Comparison of ENCODE assay signal across 1 cellular context in the genomic region with DNA sequence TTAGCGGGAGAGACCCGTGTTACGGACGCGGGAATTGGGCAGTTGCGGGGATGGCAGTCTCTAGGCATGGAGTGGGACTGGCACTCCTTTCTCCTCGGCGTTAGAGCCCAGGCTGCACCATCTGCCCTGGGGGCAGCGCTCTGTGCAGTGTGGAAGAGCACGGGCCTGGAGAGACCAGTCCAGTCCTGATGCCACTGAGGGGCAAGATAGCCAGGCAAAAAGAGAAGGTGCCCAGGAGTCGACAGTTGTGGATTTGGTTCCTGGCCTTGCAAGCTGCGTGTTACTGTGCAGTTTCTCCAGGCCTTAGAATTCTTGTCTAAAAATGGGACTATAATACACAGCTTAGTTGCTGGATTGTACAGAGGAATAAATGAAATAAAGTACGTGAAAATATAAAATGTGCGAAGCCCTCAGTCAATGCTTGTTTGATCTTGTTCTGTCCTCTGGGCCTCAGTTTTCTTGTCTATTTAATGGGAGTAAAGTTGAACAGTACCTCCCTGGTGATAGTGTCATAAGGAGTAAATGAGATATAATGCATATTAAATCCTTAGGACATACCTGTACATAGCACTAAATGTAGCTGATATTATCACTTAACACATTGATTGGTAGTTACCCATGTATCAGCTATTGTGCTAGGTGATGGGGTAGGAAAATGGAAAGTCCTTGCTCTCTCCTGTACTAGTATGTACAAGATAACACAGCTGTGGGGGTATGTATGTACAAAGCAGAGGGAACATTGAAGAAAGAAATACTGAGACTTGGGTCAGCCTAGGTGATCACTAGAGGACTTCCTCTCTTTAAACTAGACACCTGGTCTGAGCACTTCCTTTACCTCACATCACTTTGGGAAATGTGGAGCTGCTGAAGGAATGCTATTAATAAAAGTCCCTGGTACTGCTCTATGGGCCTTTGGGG.
TF ChIP-seq lines count a peak whose summit lies in the region.

No MANE protein-coding gene starts in this region.

TF ChIP-seq in HCT116, 20 proteins besides CTCF, POLR2A, EP300 and RAD21:
- TF ChIP-seq ZFX (IDR thresholded peaks at IDR 0.05) = no peak
- TF ChIP-seq POLR2AphosphoS5 (IDR thresholded peaks at IDR 0.05; ENCODE audit: low read depth, low read length) = no peak
- no peak for TF ChIP-seq JUND (IDR thresholded peaks at IDR 0.05)
- TF ChIP-seq, protein P1, sequence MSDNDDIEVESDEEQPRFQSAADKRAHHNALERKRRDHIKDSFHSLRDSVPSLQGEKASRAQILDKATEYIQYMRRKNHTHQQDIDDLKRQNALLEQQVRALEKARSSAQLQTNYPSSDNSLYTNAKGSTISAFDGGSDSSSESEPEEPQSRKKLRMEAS (IDR thresholded peaks at IDR 0.05) = no peak
- TF ChIP-seq, protein P2, sequence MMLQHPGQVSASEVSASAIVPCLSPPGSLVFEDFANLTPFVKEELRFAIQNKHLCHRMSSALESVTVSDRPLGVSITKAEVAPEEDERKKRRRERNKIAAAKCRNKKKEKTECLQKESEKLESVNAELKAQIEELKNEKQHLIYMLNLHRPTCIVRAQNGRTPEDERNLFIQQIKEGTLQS (IDR thresholded peaks at IDR 0.05) = no peak
- TF ChIP-seq EZH2phosphoT487 (IDR thresholded peaks at IDR 0.05; ENCODE audit: borderline replicate concordance) = no peak
- no peak for TF ChIP-seq SIN3A (IDR thresholded peaks at IDR 0.05; ENCODE audit: low read depth)
- no peak for TF ChIP-seq EGR1 (IDR thresholded peaks at IDR 0.05; ENCODE audit: low read depth)
- TF ChIP-seq, protein P3, sequence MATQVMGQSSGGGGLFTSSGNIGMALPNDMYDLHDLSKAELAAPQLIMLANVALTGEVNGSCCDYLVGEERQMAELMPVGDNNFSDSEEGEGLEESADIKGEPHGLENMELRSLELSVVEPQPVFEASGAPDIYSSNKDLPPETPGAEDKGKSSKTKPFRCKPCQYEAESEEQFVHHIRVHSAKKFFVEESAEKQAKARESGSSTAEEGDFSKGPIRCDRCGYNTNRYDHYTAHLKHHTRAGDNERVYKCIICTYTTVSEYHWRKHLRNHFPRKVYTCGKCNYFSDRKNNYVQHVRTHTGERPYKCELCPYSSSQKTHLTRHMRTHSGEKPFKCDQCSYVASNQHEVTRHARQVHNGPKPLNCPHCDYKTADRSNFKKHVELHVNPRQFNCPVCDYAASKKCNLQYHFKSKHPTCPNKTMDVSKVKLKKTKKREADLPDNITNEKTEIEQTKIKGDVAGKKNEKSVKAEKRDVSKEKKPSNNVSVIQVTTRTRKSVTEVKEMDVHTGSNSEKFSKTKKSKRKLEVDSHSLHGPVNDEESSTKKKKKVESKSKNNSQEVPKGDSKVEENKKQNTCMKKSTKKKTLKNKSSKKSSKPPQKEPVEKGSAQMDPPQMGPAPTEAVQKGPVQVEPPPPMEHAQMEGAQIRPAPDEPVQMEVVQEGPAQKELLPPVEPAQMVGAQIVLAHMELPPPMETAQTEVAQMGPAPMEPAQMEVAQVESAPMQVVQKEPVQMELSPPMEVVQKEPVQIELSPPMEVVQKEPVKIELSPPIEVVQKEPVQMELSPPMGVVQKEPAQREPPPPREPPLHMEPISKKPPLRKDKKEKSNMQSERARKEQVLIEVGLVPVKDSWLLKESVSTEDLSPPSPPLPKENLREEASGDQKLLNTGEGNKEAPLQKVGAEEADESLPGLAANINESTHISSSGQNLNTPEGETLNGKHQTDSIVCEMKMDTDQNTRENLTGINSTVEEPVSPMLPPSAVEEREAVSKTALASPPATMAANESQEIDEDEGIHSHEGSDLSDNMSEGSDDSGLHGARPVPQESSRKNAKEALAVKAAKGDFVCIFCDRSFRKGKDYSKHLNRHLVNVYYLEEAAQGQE (IDR thresholded peaks at IDR 0.05; ENCODE audit: low read depth) = no peak
- no peak for TF ChIP-seq CEBPB (IDR thresholded peaks at IDR 0.05; ENCODE audit: low read depth)
- TF ChIP-seq YY1 (IDR thresholded peaks at IDR 0.05; ENCODE audit: extremely low read depth, insufficient replicate concordance, low read depth, low read length) = no peak
- TF ChIP-seq ELF1 (IDR thresholded peaks at IDR 0.05; ENCODE audit: borderline replicate concordance, low read depth) = no peak
- no peak for TF ChIP-seq ZNF274 (IDR thresholded peaks at IDR 0.05; ENCODE audit: low read depth, low read length)
- no peak for TF ChIP-seq SRF (IDR thresholded peaks at IDR 0.05; ENCODE audit: low read depth)
- no peak for TF ChIP-seq TCF7L2 (IDR thresholded peaks at IDR 0.05; ENCODE audit: borderline replicate concordance, extremely low read depth, insufficient read depth, insufficient read length)
- TF ChIP-seq, protein P4, sequence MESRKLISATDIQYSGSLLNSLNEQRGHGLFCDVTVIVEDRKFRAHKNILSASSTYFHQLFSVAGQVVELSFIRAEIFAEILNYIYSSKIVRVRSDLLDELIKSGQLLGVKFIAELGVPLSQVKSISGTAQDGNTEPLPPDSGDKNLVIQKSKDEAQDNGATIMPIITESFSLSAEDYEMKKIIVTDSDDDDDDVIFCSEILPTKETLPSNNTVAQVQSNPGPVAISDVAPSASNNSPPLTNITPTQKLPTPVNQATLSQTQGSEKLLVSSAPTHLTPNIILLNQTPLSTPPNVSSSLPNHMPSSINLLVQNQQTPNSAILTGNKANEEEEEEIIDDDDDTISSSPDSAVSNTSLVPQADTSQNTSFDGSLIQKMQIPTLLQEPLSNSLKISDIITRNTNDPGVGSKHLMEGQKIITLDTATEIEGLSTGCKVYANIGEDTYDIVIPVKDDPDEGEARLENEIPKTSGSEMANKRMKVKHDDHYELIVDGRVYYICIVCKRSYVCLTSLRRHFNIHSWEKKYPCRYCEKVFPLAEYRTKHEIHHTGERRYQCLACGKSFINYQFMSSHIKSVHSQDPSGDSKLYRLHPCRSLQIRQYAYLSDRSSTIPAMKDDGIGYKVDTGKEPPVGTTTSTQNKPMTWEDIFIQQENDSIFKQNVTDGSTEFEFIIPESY (IDR thresholded peaks at IDR 0.05; ENCODE audit: extremely low read depth, insufficient replicate concordance, low read length) = no peak
- no peak for TF ChIP-seq EZH2 (IDR thresholded peaks at IDR 0.05)
- TF ChIP-seq FOSL1 (IDR thresholded peaks at IDR 0.05; ENCODE audit: low read depth) = no peak
- TF ChIP-seq CBX3 (IDR thresholded peaks at IDR 0.05; ENCODE audit: low read depth) = no peak
TF ChIP-seq in HCT116: peak in this region for 0.
